29 cellular contexts compared by ENCODE assay signal in genomic region chr5:33867236-33867635, GRCh38. TPM values are rescaled to one million over a fixed set of nuclear protein-coding genes. Genes with fewer than 3 reads are reported as not detected.
"Had no signal": no experiment of that assay in that cellular context is flagged by ENCODE, and none has a peak within 500 bp of the region (broad histone marks: within the 10 kb centered on the region; RNA-seq: fewer than 3 reads in every experiment).

No MANE protein-coding gene starts in this region.

- H2AFZ ChIP-seq: hepatocyte had no signal

- H3K27me3 ChIP-seq: brain microvascular endothelial cell, foreskin keratinocyte, gastrocnemius medialis, heart right ventricle, hepatocyte had no signal

- H3K27ac ChIP-seq: brain microvascular endothelial cell, coronary artery, dorsolateral prefrontal cortex, foreskin keratinocyte, gastrocnemius medialis, heart right ventricle, hepatocyte, VCaP had no signal

- H3K36me3 ChIP-seq: gastrocnemius medialis had no signal

- H3K4me1 ChIP-seq: foreskin keratinocyte, gastrocnemius medialis, heart right ventricle had no signal

- H3K4me3 ChIP-seq: coronary artery, dorsolateral prefrontal cortex, gastrocnemius medialis, heart right ventricle, hepatocyte had no signal

- DNase-seq: activated CD4-positive, alpha-beta memory T cell treated with anti-CD3 and anti-CD28 coated beads, Interleukin-2, amount 10 ng/mL, durations not matched to agents 7 days and 5 days; activated CD4-positive, alpha-beta T cell treated with anti-CD3 and anti-CD28 coated beads for 1 hour; activated CD4-positive, alpha-beta T cell treated with anti-CD3 and anti-CD28 coated beads for 4 hours; activated CD4-positive, alpha-beta T cell treated with anti-CD3 and anti-CD28 coated beads, Interleukin-2, amount 10 ng/mL, durations not matched to agents 7 days and 5 days; activated CD4-positive, alpha-beta T cell treated with anti-CD3 and anti-CD28 coated beads, Interleukin-2, amount 50 U/mL, for 4 hours; activated CD8-positive, alpha-beta memory T cell treated with anti-CD3 and anti-CD28 coated beads, Interleukin-2, amount 50 U/mL, for 48 hours; activated gamma-delta T cell; activated naive CD4-positive, alpha-beta T cell; activated naive CD4-positive, alpha-beta T cell treated with anti-CD3 and anti-CD28 coated beads, Interleukin-2, amount 10 ng/mL, durations not matched to agents 7 days and 5 days; activated naive CD8-positive, alpha-beta T cell treated with anti-CD3 and anti-CD28 coated beads, Interleukin-2, amount 10 ng/mL, durations not matched to agents 7 days and 5 days; activated T-cell treated with anti-CD3 and anti-CD28 coated beads for 4 hours; activated T-cell treated with anti-CD3 and anti-CD28 coated beads, Interleukin-2, amount 50 U/mL, for 24 hours; activated T-cell treated with anti-CD3 and anti-CD28 coated beads, Interleukin-2, amount 50 U/mL, for 72 hours; brain microvascular endothelial cell; dorsolateral prefrontal cortex; effector memory CD4-positive, alpha-beta T cell; endodermal cell; foreskin keratinocyte; gastrocnemius medialis; heart right ventricle; T-helper 1 cell; T-helper 17 cell; T1000 had no signal

- H3K4me2 ChIP-seq: hepatocyte had no signal

- H3K9me3 ChIP-seq: gastrocnemius medialis had no signal

- ATAC-seq: activated naive CD4-positive, alpha-beta T cell treated with anti-CD3 and anti-CD28 coated beads, Interleukin-2, amount 50 U/mL, for 72 hours; activated T-cell treated with anti-CD3 and anti-CD28 coated beads, Interleukin-2, amount 50 U/mL, for 72 hours; esophagus mucosa; foreskin keratinocyte; gastrocnemius medialis; heart right ventricle; T-helper 17 cell; WTC11 had no signal

RNA-seq across cellular contexts. Expression of gene ADAMTS12, which starts 24.6 kb away (rescaled TPM):
- total RNA-seq: activated CD4-positive, alpha-beta memory T cell treated with anti-CD3 and anti-CD28 coated beads, Interleukin-2, amount 10 ng/mL, durations not matched to agents 7 days and 5 days; activated CD4-positive, alpha-beta T cell treated with anti-CD3 and anti-CD28 coated beads, Interleukin-2, amount 10 ng/mL, durations not matched to agents 7 days and 5 days; activated naive CD4-positive, alpha-beta T cell treated with anti-CD3 and anti-CD28 coated beads, Interleukin-2, amount 50 U/mL, for 72 hours; activated naive CD8-positive, alpha-beta T cell treated with anti-CD3 and anti-CD28 coated beads, Interleukin-2, amount 10 ng/mL, durations not matched to agents 7 days and 5 days; T-helper 17 cell had no signal
